ENCODE assay signal across 26 cellular contexts in genomic region chr2:168310580-168310979, GRCh38.
"Had no signal": no experiment of that assay in that cellular context is flagged by ENCODE, and none has a peak within 500 bp of the region (broad histone marks: within the 10 kb centered on the region; RNA-seq: fewer than 3 reads in every experiment).

No MANE protein-coding gene starts in this region.

- ATAC-seq: gastrocnemius medialis; left lobe of liver; naive thymus-derived CD4-positive, alpha-beta T cell; sciatic nerve; stimulated activated naive CD8-positive, alpha-beta T cell treated with anti-CD3 and anti-CD28 coated beads, Interleukin-15, amount 100 ng/mL, for 72 hours had no signal

- H3K36me3 ChIP-seq: gastrocnemius medialis, heart left ventricle, neural progenitor cell, prostate gland, right atrium auricular region, thyroid gland had no signal

- H3K4me2 ChIP-seq: hepatocyte, neural progenitor cell, smooth muscle cell had no signal

- H3K4me3 Mint-ChIP-seq: mesothelial cell of epicardium; naive thymus-derived CD4-positive, alpha-beta T cell; neural progenitor cell; stimulated activated naive CD8-positive, alpha-beta T cell treated with anti-CD3 and anti-CD28 coated beads, Interleukin-15, amount 100 ng/mL, for 72 hours had no signal

- H2AFZ ChIP-seq: hepatocyte, neural progenitor cell had no signal

- H3K4me1 ChIP-seq: gastrocnemius medialis, neural progenitor cell, prostate gland had no signal

- H3K4me3 ChIP-seq: coronary artery, gastrocnemius medialis, heart left ventricle, hepatocyte, lung, mucosa of descending colon, neural progenitor cell, prostate gland, right atrium auricular region, smooth muscle cell, thyroid gland had no signal

- H3K4me1 Mint-ChIP-seq: mesothelial cell of epicardium; naive thymus-derived CD4-positive, alpha-beta T cell; stimulated activated naive CD8-positive, alpha-beta T cell treated with anti-CD3 and anti-CD28 coated beads, Interleukin-15, amount 100 ng/mL, for 72 hours had no signal

- H3K27ac ChIP-seq: coronary artery, gastrocnemius medialis, heart left ventricle, hepatocyte, neural progenitor cell, prostate gland, right atrium auricular region, thyroid gland had no signal

- H3K27me3 ChIP-seq: gastrocnemius medialis, heart left ventricle, hepatocyte, neural progenitor cell, right atrium auricular region, thyroid gland had no signal

- H3K27me3 Mint-ChIP-seq: stimulated activated naive CD8-positive, alpha-beta T cell treated with anti-CD3 and anti-CD28 coated beads, Interleukin-15, amount 100 ng/mL, for 72 hours had no signal

- H3K9me3 ChIP-seq: prostate gland, thyroid gland had no signal

- H3K27ac Mint-ChIP-seq: mesothelial cell of epicardium; naive thymus-derived CD4-positive, alpha-beta T cell; stimulated activated naive CD8-positive, alpha-beta T cell treated with anti-CD3 and anti-CD28 coated beads, Interleukin-15, amount 100 ng/mL, for 72 hours had no signal

- H3K9ac ChIP-seq: neural progenitor cell had no signal

- H3K79me2 ChIP-seq: hepatocyte had no signal

- DNase-seq: dermis blood vessel endothelial cell; effector memory CD4-positive, alpha-beta T cell; erythroblast; gastrocnemius medialis; heart left ventricle; kidney; mucosa of descending colon; naive thymus-derived CD4-positive, alpha-beta T cell; stimulated activated CD4-positive, alpha-beta T cell treated with anti-CD3 and anti-CD28 coated beads, Interleukin-12 subunit alpha, Interleukin-12 subunit beta, amount 100 ng/mL, for 4 hours; stimulated activated CD4-positive, alpha-beta T cell treated with anti-CD3 and anti-CD28 coated beads, Interleukin-1b, Interleukin-23, amount 100 ng/mL, for 48 hours; stimulated activated CD4-positive, alpha-beta T cell treated with anti-CD3 and anti-CD28 coated beads, Interleukin-4, amount 100 ng/mL, for 1 hour; stimulated activated CD8-positive, alpha-beta memory T cell treated with anti-CD3 and anti-CD28 coated beads, Interleukin-4, amount 100 ng/mL, for 48 hours; stimulated activated naive CD4-positive, alpha-beta T cell; stimulated activated naive CD8-positive, alpha-beta T cell treated with anti-CD3 and anti-CD28 coated beads, Interleukin-15, amount 100 ng/mL, for 72 hours; trophoblast cell had no signal
